ENCODE assay signal across 2 cellular contexts in the genomic region with DNA sequence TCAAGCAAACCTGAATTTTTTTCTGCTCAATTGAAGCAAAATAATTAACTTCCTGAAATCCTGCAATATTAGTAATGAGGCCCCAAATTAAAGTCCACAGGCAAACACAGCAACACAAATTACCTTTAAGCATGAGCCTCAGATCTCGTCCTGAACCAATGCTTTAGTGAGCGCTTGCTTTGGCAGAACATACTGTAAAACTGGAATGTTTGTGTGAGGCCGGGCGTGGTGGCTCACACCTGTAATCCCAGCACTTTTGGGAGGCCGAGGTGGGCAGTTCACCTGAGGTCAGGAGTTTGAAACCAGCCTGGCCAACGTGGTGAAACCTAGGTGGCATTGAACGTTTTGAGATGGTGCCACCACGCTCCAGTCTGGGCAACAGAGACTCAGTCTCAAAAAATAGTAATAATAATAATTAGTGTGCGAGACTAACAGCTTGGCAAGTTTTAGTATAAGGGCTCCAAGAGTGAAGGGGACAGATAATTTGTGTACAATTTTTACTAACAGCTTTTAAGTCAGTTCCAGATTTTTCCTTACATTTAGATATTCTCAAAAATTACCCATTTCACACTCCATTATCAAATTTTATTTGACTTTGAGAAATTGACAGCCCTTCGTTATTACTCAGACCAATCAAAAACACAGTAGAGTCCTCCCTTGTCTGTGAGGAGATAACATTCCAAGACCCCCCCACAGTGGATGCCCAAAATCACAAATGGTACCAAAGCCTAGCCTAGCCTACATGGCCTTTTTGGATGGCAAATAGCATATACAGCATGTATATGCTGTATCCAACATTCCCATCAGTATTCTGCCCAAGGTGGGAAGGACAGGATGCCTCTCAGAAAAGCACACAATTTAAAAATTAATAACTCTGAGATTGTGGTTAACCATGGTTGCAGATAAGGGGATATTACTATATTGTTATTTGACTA.
TF ChIP-seq lines count a peak whose summit lies in the region.

No MANE protein-coding gene starts in this region.

TF ChIP-seq in PFSK-1, 5 proteins besides CTCF, POLR2A, EP300 and RAD21:
- 0 out of 2 replicates have a peak, but pooled peaks have one; percentile 15 for TF ChIP-seq POLR2AphosphoS5 (IDR thresholded peaks at IDR 0.05; ENCODE audit: low read depth, low read length)
- TF ChIP-seq FOXP2 (optimal IDR thresholded peaks at IDR 0.05; ENCODE audit: borderline replicate concordance, extremely low read depth, extremely low read length, insufficient read depth) = no peak

TF ChIP-seq in endothelial cell of umbilical vein, 7 proteins besides CTCF, POLR2A, EP300 and RAD21:
- TF ChIP-seq POLR2AphosphoS5 (IDR thresholded peaks at IDR 0.05; ENCODE audit: insufficient read depth, low read depth, low read length) = no peak
- no peak for TF ChIP-seq MYC (IDR thresholded peaks at IDR 0.05; ENCODE audit: low read depth, low read length)
- TF ChIP-seq FOS (IDR thresholded peaks at IDR 0.05; ENCODE audit: borderline replicate concordance, insufficient read depth, low read length) = no peak
- TF ChIP-seq JUN (IDR thresholded peaks at IDR 0.05; ENCODE audit: borderline replicate concordance, insufficient read depth, insufficient read length, low read depth) = no peak
- TF ChIP-seq EZH2 (IDR thresholded peaks at IDR 0.05; ENCODE audit: borderline replicate concordance, low read depth, low read length, severe bottlenecking) = no peak
- no peak for TF ChIP-seq GATA2 (IDR thresholded peaks at IDR 0.05; ENCODE audit: insufficient read depth, insufficient read length, low read depth, low read length)
- TF ChIP-seq, protein P1, sequence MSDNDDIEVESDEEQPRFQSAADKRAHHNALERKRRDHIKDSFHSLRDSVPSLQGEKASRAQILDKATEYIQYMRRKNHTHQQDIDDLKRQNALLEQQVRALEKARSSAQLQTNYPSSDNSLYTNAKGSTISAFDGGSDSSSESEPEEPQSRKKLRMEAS (IDR thresholded peaks at IDR 0.05; ENCODE audit: insufficient read depth, insufficient read length) = no peak
